Comparison of ENCODE assay signal across 8 cellular contexts in genomic region chr17:47099451-47099986, GRCh38.
A peak's percentile ranks its signal among the peaks of the same experiment; 100 is the strongest.
DNase-seq lines count a peak whose midpoint lies in the region; ATAC-seq, FAIRE-seq and TF ChIP-seq lines count a peak whose summit lies in the region.

No MANE protein-coding gene starts in this region.

- no peak for FAIRE-seq in RCC 7860 (lab: Jason Lieb, UNC)

- intact Hi-C loops in esophagus squamous epithelium (cut with DNase I) = no loop called here

- TF ChIP-seq CTCF in DND-41 (IDR thresholded peaks at IDR 0.05; ENCODE audit: borderline replicate concordance, extremely low read depth, low read length, poor library complexity, severe bottlenecking) (no peak), HEK293 (tag by site-specific recombination; IDR thresholded peaks at IDR 0.05) (no peak), esophagus squamous epithelium (IDR thresholded peaks at IDR 0.05) (peak in 1 of 6 experiments; percentile 3), retinal pigment epithelial cell (conservative IDR thresholded peaks at IDR 0.05; ENCODE audit: low read depth, low read length) (no peak)

- peaks cover 42% of the 10 kb centered on the region for H3K79me2 ChIP-seq in DND-41 (ENCODE audit: insufficient read depth, low read length)

- no peak for DNase-seq in DND-41
- no peak for DNase-seq in SJSA1 (ENCODE audit: low read depth in 1 of 2, low spot score in 2 of 2)
- DNase-seq in esophagus squamous epithelium (lab: John Stamatoyannopoulos, UW) = no peak
- no peak for DNase-seq in retinal pigment epithelial cell (ENCODE audit: low read depth)
- no peak for DNase-seq in GDM1 (lab: John Stamatoyannopoulos, UW)
- DNase-seq in RCC 7860 (ENCODE audit: low spot score) = no peak

- H3K4me2 ChIP-seq in DND-41 (ENCODE audit: insufficient read depth, low read length) = peak overlapping the region; percentile 98

- peak overlapping the region; percentile 98 for H3K9ac ChIP-seq in DND-41 (ENCODE audit: low read depth, low read length)

- H3K9me3 ChIP-seq in DND-41 (ENCODE audit: insufficient read depth, low read length, severe bottlenecking) (no peaks in the 10 kb centered on the region), HEK293 (ENCODE audit: control insufficient read depth, insufficient read depth, low read depth, low read length) (no peaks in the 10 kb centered on the region), SJSA1 (replicated peaks) (peaks cover 3% of the 10 kb centered on the region; the same call in 1 of the 2 replicates), esophagus squamous epithelium (no peaks in the 10 kb centered on the region)

- H3K27ac ChIP-seq in DND-41 (ENCODE audit: low read length) (peak overlapping the region; percentile 70), HEK293 (ENCODE audit: extremely low read depth, low read depth, low read length) (peak overlapping the region; percentile 79; the same call in 1 of the 2 replicates), SJSA1 (peak overlapping the region; percentile 68), esophagus squamous epithelium (peak overlapping the region; percentile 82 to 94 (median 90))

- CTCF ChIA-PET in HEK293 (lab: Yijun Ruan, JAX) = no interaction called here

- TF ChIP-seq POLR2A in esophagus squamous epithelium (IDR thresholded peaks at IDR 0.05) = no peak

- H3K4me1 ChIP-seq in DND-41 (ENCODE audit: insufficient read depth, low read length) (peaks cover 26% of the 10 kb centered on the region), HEK293 (ENCODE audit: control insufficient read depth, insufficient read depth, low read length) (no peaks in the 10 kb centered on the region), SJSA1 (replicated peaks) (peaks cover 12% of the 10 kb centered on the region), esophagus squamous epithelium (peaks cover 6 to 33% (median 8%) of the 10 kb centered on the region in 3 donors)

- H3K27me3 ChIP-seq in DND-41 (ENCODE audit: insufficient read depth, low read length, poor library complexity) (no peaks in the 10 kb centered on the region), SJSA1 (replicated peaks) (no peaks in the 10 kb centered on the region), esophagus squamous epithelium (no peaks in the 10 kb centered on the region)

- POLR2A ChIA-PET in HEK293 (lab: Yijun Ruan, JAX) = interaction anchor here (0.7 kb wide), 1 partner anchor 37 kb away, joined by 4 read pairs; no protein-coding TSS in a partner anchor

- H4K20me1 ChIP-seq in DND-41 (ENCODE audit: insufficient read depth, low read length) = no peaks in the 10 kb centered on the region; the same call in 1 of the 2 replicates

- H3K36me3 ChIP-seq in DND-41 (ENCODE audit: insufficient read depth, low read length) = peaks cover 5% of the 10 kb centered on the region
- peaks cover 8 to 14% of the 10 kb centered on the region in 2 experiments; a peak in 2 of 3 replicates for H3K36me3 ChIP-seq in HEK293 (ENCODE audit: control insufficient read depth in 2 of 2, insufficient read depth in 1 of 2, low read length in 2 of 2)
- peaks cover 10% of the 10 kb centered on the region for H3K36me3 ChIP-seq in SJSA1
- H3K36me3 ChIP-seq in esophagus squamous epithelium = peaks cover 0 to 8% (median 0%) of the 10 kb centered on the region in 3 donors

- ATAC-seq in DND-41 (ENCODE audit: insufficient read depth, low read depth) (no peak; the same call in 2 of the 3 replicates), GM21367 (IDR thresholded peaks at IDR 0.05; ENCODE audit: unreplicated experiment) (no peak)

- peak overlapping the region; percentile 80 for H2AFZ ChIP-seq in DND-41 (ENCODE audit: low read depth, low read length)

- H3K4me3 ChIP-seq in DND-41 (ENCODE audit: low read depth in 1 of 2, low read length in 2 of 2) (peak overlapping the region; percentile 98 to 99), HEK293 (ENCODE audit: low read depth, low read length) (peak overlapping the region; percentile 89), SJSA1 (peak overlapping the region; percentile 98), esophagus squamous epithelium (peak overlapping the region; percentile 90 to 99 (median 98)), retinal pigment epithelial cell (ENCODE audit: low read length) (peak overlapping the region; percentile 69)

- WGBS in esophagus squamous epithelium, 2 donors = 4 to 8% methylated on average over 12 to 20 of the region's 22 CpGs

TF ChIP-seq in HEK293, 187 proteins besides CTCF, POLR2A, EP300 and RAD21:
- TF ChIP-seq ZNF146 (tag by site-specific recombination; IDR thresholded peaks at IDR 0.05) (no peak), ZEB2 (tag by site-specific recombination; IDR thresholded peaks at IDR 0.05) (peak; percentile 13; the same call in 1 of the 2 replicates), ZBTB49 (tag by site-specific recombination; IDR thresholded peaks at IDR 0.05; ENCODE audit: low read depth) (no peak), GLIS1 (tag by site-specific recombination; IDR thresholded peaks at IDR 0.05) (peak; percentile 8; the same call in 1 of the 2 replicates), ZNF335 (tag by site-specific recombination; conservative IDR thresholded peaks at IDR 0.05) (peak; percentile 54), ZNF701 (tag by site-specific recombination; IDR thresholded peaks at IDR 0.05) (no peak), ZNF391 (tag by site-specific recombination; IDR thresholded peaks at IDR 0.05; ENCODE audit: borderline replicate concordance, low read depth) (no peak)
